12 cellular contexts compared by ENCODE assay signal in the genomic region with DNA sequence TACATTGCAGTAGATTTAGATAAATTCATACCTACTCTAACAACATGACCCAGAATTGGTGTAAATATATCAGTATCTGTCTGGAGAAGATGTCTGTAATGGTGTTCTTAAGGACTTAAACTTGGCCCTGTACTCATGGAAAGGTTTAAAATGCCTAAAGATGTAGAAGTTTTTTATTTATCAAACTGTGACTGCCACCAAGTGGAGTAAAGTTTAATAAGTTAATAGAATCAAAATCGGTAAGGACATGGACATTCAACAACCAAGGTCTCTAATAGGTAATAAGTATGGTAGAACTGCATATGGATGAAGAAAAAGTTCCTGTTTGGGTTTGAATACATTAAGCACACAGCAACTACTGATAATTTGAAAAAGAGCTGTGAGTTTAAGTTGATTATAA.
DNase-seq lines count a peak whose midpoint lies in the region; ATAC-seq and TF ChIP-seq lines count a peak whose summit lies in the region.
"Had no signal": no experiment of that assay in that cellular context is flagged by ENCODE, and none has a peak within 500 bp of the region (broad histone marks: within the 10 kb centered on the region; RNA-seq: fewer than 3 reads in every experiment).

No MANE protein-coding gene starts in this region.

- no peak overlapping the region for H3K23ac ChIP-seq in IMR-90 (ENCODE audit: low read depth, low read length)

- H2AK5ac ChIP-seq in IMR-90 (ENCODE audit: low read depth, low read length): no peak overlapping the region

- ATAC-seq in IMR-90 (ENCODE audit: low read depth) (peak; percentile 35; the same call in 1 of the 2 replicates), foreskin keratinocyte (peak; percentile 26), GM19452 (IDR thresholded peaks at IDR 0.05; ENCODE audit: unreplicated experiment) (no peak)
- ATAC-seq: activated T-helper 17 cell treated with anti-CD3 and anti-CD28 coated beads, Interleukin-2, amount 50 U/mL, for 72 hours had no signal

- CTCF ChIA-PET in IMR-90 (lab: Yijun Ruan, JAX): no interaction called here

- peak; percentile 41 for TF ChIP-seq RAD21 in IMR-90 (IDR thresholded peaks at IDR 0.05; ENCODE audit: low read length)

- DNase-seq in A172 (ENCODE audit: low spot score) (peak; percentile 16), IMR-90 (peak; percentile 40), RPMI7951 (ENCODE audit: low read depth) (peak; percentile 21), foreskin keratinocyte (peak in 1 of 2 donors; percentile 28), GM19240 (ENCODE audit: insufficient read length, low spot score) (no peak), WERI-Rb-1 (no peak), 8988T (no peak)
- DNase-seq: NCI-H2107 had no signal

- H2AK9ac ChIP-seq in IMR-90 (replicated peaks; ENCODE audit: low read depth, low read length, poor library complexity): no peak overlapping the region

- no peak overlapping the region for H2BK120ac ChIP-seq in IMR-90 (ENCODE audit: low read depth, low read length)

- H3K18ac ChIP-seq in IMR-90 (ENCODE audit: low read depth, low read length): no peak overlapping the region

- TF ChIP-seq POLR2A in IMR-90 (IDR thresholded peaks at IDR 0.05; ENCODE audit: low read depth, low read length): no peak

- H3K9ac ChIP-seq in IMR-90 (ENCODE audit: low read depth, low read length): no peak overlapping the region

- H3K27me3 ChIP-seq in IMR-90 (ENCODE audit: control insufficient read depth, insufficient read depth, low read length): no peaks in the 10 kb centered on the region
- no peaks in the 10 kb centered on the region for H3K27me3 ChIP-seq in foreskin keratinocyte
- H3K27me3 ChIP-seq in WERI-Rb-1 (ENCODE audit: insufficient read depth, low read depth, severe bottlenecking): no peaks in the 10 kb centered on the region
- H3K27me3 ChIP-seq: neutrophil had no signal

- no peak overlapping the region for H2BK5ac ChIP-seq in IMR-90 (ENCODE audit: low read depth, low read length, poor library complexity, severe bottlenecking)

- no peaks in the 10 kb centered on the region for H3K9me3 ChIP-seq in IMR-90 (ENCODE audit: control insufficient read depth, insufficient read depth, low read length)
- no peaks in the 10 kb centered on the region for H3K9me3 ChIP-seq in WERI-Rb-1 (ENCODE audit: severe bottlenecking)
- H3K9me3 ChIP-seq: neutrophil had no signal

- no peaks in the 10 kb centered on the region for H4K20me1 ChIP-seq in IMR-90 (ENCODE audit: insufficient read depth, low read length)

- H3K4me3 ChIP-seq in IMR-90 (ENCODE audit: insufficient read depth, low read depth, low read length) (no peak overlapping the region), WERI-Rb-1 (ENCODE audit: low read depth, low read length) (no peak overlapping the region)
- H3K4me3 ChIP-seq: coronary artery had no signal

- H3K56ac ChIP-seq in IMR-90 (ENCODE audit: extremely low read depth, insufficient read depth, low read length): no peak overlapping the region; the same call in 1 of the 2 replicates

- H3K14ac ChIP-seq in IMR-90 (replicated peaks; ENCODE audit: low read depth, low read length): no peak overlapping the region

- intact Hi-C loops in IMR-90 (cut with micrococcal nuclease): loop anchor here (1.0 to 5.0 kb wide), 2 partner anchors 426 to 662 kb away; no protein-coding TSS in a partner anchor

- dilution Hi-C loops in IMR-90 (cut with HindIII; ENCODE audit: low sequenced_read_pairs, unreplicated experiment): no loop called here

- H4K91ac ChIP-seq in IMR-90 (ENCODE audit: insufficient read depth, low read depth, low read length): no peak overlapping the region

- H2BK15ac ChIP-seq in IMR-90 (ENCODE audit: low read depth, low read length): no peak overlapping the region

- TF ChIP-seq CTCF in IMR-90 (conservative IDR thresholded peaks at IDR 0.05; ENCODE audit: low read depth, low read length) (peak; percentile 37), foreskin keratinocyte (conservative IDR thresholded peaks at IDR 0.05) (peak; percentile 52), WERI-Rb-1 (IDR thresholded peaks at IDR 0.05; ENCODE audit: low read depth, low read length) (no peak)

- H3K4me2 ChIP-seq in IMR-90 (ENCODE audit: low read depth, low read length): no peak overlapping the region

- no peak overlapping the region for H2BK20ac ChIP-seq in IMR-90 (ENCODE audit: low read depth, low read length)

- no CpG with 5 or more reads among the region's 1 CpG for WGBS in IMR-90 (ENCODE audit: extremely low coverage in 2 of 2, insufficient read length in 1 of 2), 2 experiments

- in situ Hi-C loops in IMR-90 (cut with MboI; ENCODE audit: low sequenced_read_pairs): loop anchor here (10.0 to 25.0 kb wide), 2 partner anchors 426 to 677 kb away; no protein-coding TSS in a partner anchor

- no peaks in the 10 kb centered on the region for H3K79me1 ChIP-seq in IMR-90 (ENCODE audit: low read depth in 1 of 2, low read length in 2 of 2)

- H2AFZ ChIP-seq in IMR-90 (replicated peaks; ENCODE audit: low read length, poor library complexity): no peak overlapping the region

- H3K4ac ChIP-seq in IMR-90 (ENCODE audit: low read depth, low read length): no peak overlapping the region

- H4K8ac ChIP-seq in IMR-90 (ENCODE audit: low read depth in 2 of 2, low read length in 2 of 2): no peak overlapping the region

- no peaks in the 10 kb centered on the region for H3K36me3 ChIP-seq in IMR-90 (ENCODE audit: control insufficient read depth, insufficient read depth, low read length)
- no peaks in the 10 kb centered on the region for H3K36me3 ChIP-seq in WERI-Rb-1
- H3K36me3 ChIP-seq: neutrophil had no signal

- no peak overlapping the region for H4K5ac ChIP-seq in IMR-90 (ENCODE audit: low read depth, low read length)

- no peaks in the 10 kb centered on the region for H3K9me1 ChIP-seq in IMR-90 (ENCODE audit: insufficient read depth, low read length)

- H3K27ac ChIP-seq in IMR-90 (ENCODE audit: insufficient read depth, low read length) (no peak overlapping the region), foreskin keratinocyte (no peak overlapping the region), WERI-Rb-1 (no peak overlapping the region)
- H3K27ac ChIP-seq: coronary artery, neutrophil had no signal

- BruUV-seq in IMR-90 (replicated peaks; lab: Mats Ljungman, UMichigan): no TSS peak

- POLR2A ChIA-PET in IMR-90 (lab: Charles Lee; ENCODE audit: unreplicated experiment): no interaction called here

- H3K4me1 ChIP-seq in IMR-90 (ENCODE audit: control insufficient read depth, insufficient read depth, low read length) (no peaks in the 10 kb centered on the region), foreskin keratinocyte (no peaks in the 10 kb centered on the region)

TF ChIP-seq in IMR-90, 13 proteins besides CTCF, POLR2A, EP300 and RAD21:
- TF ChIP-seq MAZ (IDR thresholded peaks at IDR 0.05; ENCODE audit: borderline replicate concordance, low read depth, low read length): no peak
- TF ChIP-seq SMC3 (IDR thresholded peaks at IDR 0.05; ENCODE audit: low read depth, low read length): peak; percentile 54

Comparison
In these comparisons a context has a peak if more than half of its experiments do, and no peak if none do; other contexts are left out.
1. DNase-seq: peak in A172 (single experiment), IMR-90 (single experiment) and RPMI7951 (single experiment); none in GM19240 (single experiment), WERI-Rb-1 (single experiment) and 8988T (single experiment).